24 cellular contexts compared by ENCODE assay signal in genomic region chr2:232501331-232501771, GRCh38. TPM values are rescaled to one million over a fixed set of nuclear protein-coding genes. Genes with fewer than 3 reads are reported as not detected.
A peak's percentile ranks its signal among the peaks of the same experiment; 100 is the strongest.
DNase-seq lines count a peak whose midpoint lies in the region; ATAC-seq, FAIRE-seq and TF ChIP-seq lines count a peak whose summit lies in the region.
"Had no signal": no experiment of that assay in that cellular context is flagged by ENCODE, and none has a peak within 500 bp of the region (broad histone marks: within the 10 kb centered on the region; RNA-seq: fewer than 3 reads in every experiment).

No MANE protein-coding gene starts in this region.

- POLR2A ChIA-PET in H1 (lab: Charles Lee; ENCODE audit: partially characterized antibody), result interaction anchor here (0.9 to 1.6 kb wide), 3 partner anchors 11 to 30 kb away, joined by 3 to 5 read pairs (median 4); partner anchors contain the start of gene PRSS56

- H3K27ac ChIP-seq in H1 (ENCODE audit: low read depth, low read length), result no peak overlapping the region
- peak overlapping the region; percentile 85 to 97 for H3K27ac ChIP-seq in ovary
- H3K27ac ChIP-seq: PC-9, RWPE1 had no signal

- 0 out of 2 replicates have a peak overlapping the region, but pooled peaks have one; percentile 39 for H2AK5ac ChIP-seq in H1 (ENCODE audit: low read depth, low read length)

- no peaks in the 10 kb centered on the region for H3K9me3 Mint-ChIP-seq in Calu3 (ENCODE audit: low read depth, unreplicated experiment)

- H3K36me3 Mint-ChIP-seq in Calu3 (ENCODE audit: insufficient read depth, unreplicated experiment), result no peaks in the 10 kb centered on the region
- H3K36me3 Mint-ChIP-seq: CD14-positive monocyte had no signal

- no peak overlapping the region for H4K8ac ChIP-seq in H1 (ENCODE audit: extremely low read depth, insufficient read depth, low read length)

- BruUV-seq in Calu3 (replicated peaks; lab: Mats Ljungman, UMichigan), result no TSS peak

- H3K27me3 Mint-ChIP-seq in Calu3 (ENCODE audit: unreplicated experiment), result peaks cover 74% of the 10 kb centered on the region

- H4K91ac ChIP-seq in H1 (replicated peaks; ENCODE audit: insufficient read length, low read length), result no peak overlapping the region

- H3K79me2 ChIP-seq in H1 (ENCODE audit: control insufficient read depth in 1 of 2, insufficient read depth in 2 of 2, low read length in 2 of 2), result no peaks in the 10 kb centered on the region

- no peak overlapping the region for H3K4ac ChIP-seq in H1 (replicated peaks; ENCODE audit: insufficient read length, low read depth, low read length)

- H2BK20ac ChIP-seq in H1 (ENCODE audit: low read length), result no peak overlapping the region

- H2BK5ac ChIP-seq in H1 (ENCODE audit: low read depth, low read length), result no peak overlapping the region

- peaks cover 0 to 2% of the 10 kb centered on the region in 2 experiments for H4K20me1 ChIP-seq in H1 (replicated peaks in 1 of 2; ENCODE audit: control insufficient read depth in 1 of 2, insufficient read depth in 2 of 2, low read length in 2 of 2)

- peak overlapping the region in 1 of 2 experiments; percentile 100; a peak in 2 of 4 replicates for H3K4me2 ChIP-seq in H1 (ENCODE audit: insufficient read depth in 1 of 2, low read depth in 2 of 2, low read length in 2 of 2)
- H3K4me2 ChIP-seq: PC-9 had no signal

- H3K4me3 ChIP-seq in H1 (ENCODE audit: extremely low read depth in 1 of 4, insufficient read depth in 2 of 4, low read depth in 3 of 4, low read length in 4 of 4) (no peak overlapping the region), ovary (no peak overlapping the region)
- H3K4me3 ChIP-seq: PC-9 had no signal

- no peak for TF ChIP-seq RAD21 in H1 (IDR thresholded peaks at IDR 0.05 in 1 of 2, conservative IDR thresholded peaks at IDR 0.05 in 1 of 2; ENCODE audit: low read depth in 2 of 2, low read length in 2 of 2)

- H3K9ac ChIP-seq in H1 (replicated peaks in 1 of 4; ENCODE audit: extremely low read depth in 1 of 4, low read depth in 3 of 4, low read length in 3 of 4), result no peak overlapping the region

- H3K4me1 ChIP-seq in H1 (replicated peaks in 1 of 4; ENCODE audit: control insufficient read depth in 3 of 4, insufficient read depth in 4 of 4, low read length in 3 of 4) (peaks cover 0 to 35% (median 16%) of the 10 kb centered on the region in 4 experiments; a peak in 6 of 7 replicates), ovary (ENCODE audit: insufficient read depth) (peaks cover 16% of the 10 kb centered on the region)

- no peak for FAIRE-seq in H1 (lab: Jason Lieb, UNC)

- no peak overlapping the region for H3K4me3 Mint-ChIP-seq in Calu3 (ENCODE audit: low read depth, unreplicated experiment)

- DNase-seq in left ventricle myocardium superior (no peak), Right ventricle myocardium inferior (ENCODE audit: missing footprints) (no peak), H1 (ENCODE audit: low read depth in 1 of 2, low spot score in 2 of 2) (no peak), ovary (peak; percentile 67 to 87 (median 82)), Calu3 (no peak)
- no peak for DNase-seq in activated naive CD4-positive, alpha-beta T cell (lab: John Stamatoyannopoulos, UW)
- no peak for DNase-seq in stimulated activated CD4-positive, alpha-beta T cell treated with anti-CD3 and anti-CD28 coated beads, Interleukin-4, amount 100 ng/mL, for 4 hours
- DNase-seq: 8988T, DMS 273 treated with DMSO at 0.1 percent for 48 hours, DND-41, MM.1S, NCI-H1092, NCI-H1436 treated with DMSO at 0.1 percent for 48 hours, NCI-H2029 treated with DMSO at 0.1 percent for 48 hours, NCI-H2171, NCI-H446, NCI-H774, PC-9 had no signal

- no peak overlapping the region for H2BK12ac ChIP-seq in H1 (ENCODE audit: low read depth, low read length)

- TF ChIP-seq POLR2A in H1 (IDR thresholded peaks at IDR 0.05; ENCODE audit: control extremely low read depth in 1 of 2, low read depth in 2 of 2, low read length in 2 of 2), result no peak
- TF ChIP-seq POLR2A in ovary (IDR thresholded peaks at IDR 0.05), result no peak

- H3K23me2 ChIP-seq in H1 (ENCODE audit: low read depth, low read length), result peaks cover 12% of the 10 kb centered on the region

- H3K14ac ChIP-seq in H1 (ENCODE audit: insufficient read length), result no peak overlapping the region

- H3K18ac ChIP-seq in H1 (ENCODE audit: extremely low read depth, low read length), result no peak overlapping the region

- H3K9me3 ChIP-seq in H1 (ENCODE audit: insufficient read depth in 2 of 2, low read depth in 1 of 2, low read length in 1 of 2) (no peaks in the 10 kb centered on the region), ovary (no peaks in the 10 kb centered on the region)

- peaks cover 15 to 40% (median 38%) of the 10 kb centered on the region in 4 experiments for H3K27me3 ChIP-seq in H1 (replicated peaks in 1 of 4; ENCODE audit: control insufficient read depth in 3 of 4, extremely low read depth in 1 of 4, insufficient read depth in 3 of 4, low read length in 3 of 4)
- H3K27me3 ChIP-seq in ovary, result no peaks in the 10 kb centered on the region

- H4K5ac ChIP-seq in H1 (ENCODE audit: insufficient read length, low read depth, low read length), result no peak overlapping the region

- no peak overlapping the region for H2AFZ ChIP-seq in H1 (ENCODE audit: low read length)
- H2AFZ ChIP-seq: PC-9 had no signal

- WGBS in H1 (ENCODE audit: extremely low coverage in 1 of 2, insufficient coverage in 1 of 2, insufficient read length in 1 of 2, insufficient replicate concordance in 2 of 2, low coverage in 1 of 2, low lambda C conversion rate in 2 of 2, missing lambda C conversion rate in 1 of 2), 2 experiments, result 80% methylated on average over 7 of the region's 9 CpGs; no CpG with 5 or more reads in 1 of the 2 experiments
- 7 to 28% (median 8%) methylated on average over 9 of the region's 9 CpGs for WGBS in ovary, 3 donors

- H2BK15ac ChIP-seq in H1 (ENCODE audit: low read length), result no peak overlapping the region

- no peak overlapping the region for H2BK120ac ChIP-seq in H1 (replicated peaks; ENCODE audit: low read depth, low read length)

- H3K79me1 ChIP-seq in H1 (ENCODE audit: low read depth, low read length), result no peaks in the 10 kb centered on the region

- H3K27ac Mint-ChIP-seq in Calu3 (ENCODE audit: unreplicated experiment), result no peak overlapping the region
- H3K27ac Mint-ChIP-seq: CD14-positive monocyte had no signal

- TF ChIP-seq EP300 in H1 (IDR thresholded peaks at IDR 0.05; ENCODE audit: borderline replicate concordance in 1 of 2, low read depth in 2 of 2, low read length in 2 of 2) (no peak), ovary (IDR thresholded peaks at IDR 0.05) (no peak)

- no peaks in the 10 kb centered on the region for H3K4me1 Mint-ChIP-seq in Calu3 (ENCODE audit: low read depth, unreplicated experiment)

- CTCF ChIA-PET in H1 (lab: Charles Lee; ENCODE audit: partially characterized antibody) (interaction anchor here (0.6 to 2.9 kb wide), 11 partner anchors 10 to 130 kb away, joined by 3 to 13 read pairs (median 4); no protein-coding TSS in a partner anchor), Calu3 (lab: Charles Lee) (no interaction called here)

- no peak overlapping the region for H3K56ac ChIP-seq in H1 (replicated peaks; ENCODE audit: insufficient read length, low read depth, low read length)

- ATAC-seq in left ventricle myocardium superior (peak; percentile 14), Right ventricle myocardium inferior (no peak), GM18861 (IDR thresholded peaks at IDR 0.05; ENCODE audit: unreplicated experiment) (no peak)

- H3K36me3 ChIP-seq in H1 (ENCODE audit: control insufficient read depth in 2 of 4, insufficient read depth in 4 of 4, low read length in 3 of 4) (no peaks in the 10 kb centered on the region), ovary (no peaks in the 10 kb centered on the region)

- intact Hi-C loops in left ventricle myocardium superior (cut with micrococcal nuclease) (no loop called here), Right ventricle myocardium inferior (cut with DNase I) (no loop called here), ovary (cut with DNase I) (no loop called here), Calu3 (cut with micrococcal nuclease; ENCODE audit: unreplicated experiment) (no loop called here)

- TF ChIP-seq CTCF in H1 (IDR thresholded peaks at IDR 0.05; ENCODE audit: control extremely low read depth in 1 of 3, insufficient read depth in 1 of 3, low read depth in 1 of 3, low read length in 3 of 3) (no peak), ovary (IDR thresholded peaks at IDR 0.05) (no peak), Calu3 (IDR thresholded peaks at IDR 0.05; ENCODE audit: unreplicated experiment) (no peak)

- H3K23ac ChIP-seq in H1 (ENCODE audit: insufficient read length), result no peak overlapping the region

RNA-seq across cellular contexts. Expression of gene ECEL1, which starts 13.7 kb away (rescaled TPM):
- total RNA-seq in left ventricle myocardium superior, result 0.37 TPM
- not detected for total RNA-seq in Right ventricle myocardium inferior
- total RNA-seq in H1 (2021; fragmentation: NEBNext Ultra II Directional; extraction: Animal tissue kit (Norgen Biotek cat#: 25700)), result 6.5 and 7.7 TPM in 2 replicates
- polyA plus RNA-seq in H1 (2011; rRNA removed), result 20.2 and 27.9 TPM in 2 replicates
- polyA plus RNA-seq in H1 (2011; cell fraction: cytosol; rRNA removed), result 18.1 TPM
- polyA plus RNA-seq in H1 (2011; cell fraction: nucleus; rRNA removed), result 86.7 TPM
- polyA plus RNA-seq in H1 (2012, experiment 1 of 2), result 5.2 to 12.4 TPM (median 10.2 TPM) in 4 replicates
- 9.9 TPM for polyA plus RNA-seq in H1 (2012, experiment 2 of 2)
- polyA plus RNA-seq in H1 (2013, experiment 1 of 2), result 8.7 TPM
- polyA plus RNA-seq in H1 (2013, experiment 2 of 2), result 7.6 TPM
- 7.0 and 9.2 TPM in 2 replicates for polyA minus RNA-seq in H1 (2011; rRNA and poly(A)+ RNA removed)
- polyA minus RNA-seq in H1 (2011; cell fraction: cytosol; rRNA and poly(A)+ RNA removed), result 7.3 TPM
- 11.7 TPM for polyA minus RNA-seq in H1 (2011; cell fraction: nucleus; rRNA and poly(A)+ RNA removed)
- total RNA-seq in ovary, result 100 to 1,000 TPM in 2 of 7 donors, 10 to 100 TPM in 5; 34.8 to 251 (median 48.8) TPM
- 10 to 100 TPM in 1 of 2 donors, 1 to 10 TPM in 1; 2.4 to 41.9 TPM for polyA plus RNA-seq in ovary
- not detected in 2 replicates for total RNA-seq in Calu3 (2022)
- total RNA-seq: LHCN-M2, PC-9 had no signal
- polyA plus RNA-seq: AG04450, CD14-positive monocyte had no signal

RNA-seq across cellular contexts. Expression of gene PRSS56, which starts 18.8 kb away (rescaled TPM):
- total RNA-seq in left ventricle myocardium superior, result 0.15 TPM
- total RNA-seq in Right ventricle myocardium inferior, result 0.11 TPM
- not detected in 2 replicates for total RNA-seq in H1 (2021; fragmentation: NEBNext Ultra II Directional; extraction: Animal tissue kit (Norgen Biotek cat#: 25700))
- 0.03 and 0.11 TPM in 2 replicates for polyA plus RNA-seq in H1 (2011; rRNA removed)
- polyA plus RNA-seq in H1 (2011; cell fraction: cytosol; rRNA removed), result 0.09 TPM
- 0.14 TPM for polyA plus RNA-seq in H1 (2011; cell fraction: nucleus; rRNA removed)
- polyA plus RNA-seq in H1 (2012, experiment 1 of 2), result 0.17 TPM in 1 of 4 replicates, not detected in the others
- polyA plus RNA-seq in H1 (2012, experiment 2 of 2), result not detected
- not detected for polyA plus RNA-seq in H1 (2013, experiment 1 of 2)
- not detected for polyA plus RNA-seq in H1 (2013, experiment 2 of 2)
- polyA minus RNA-seq in H1 (2011; rRNA and poly(A)+ RNA removed), result not detected in 2 replicates
- not detected for polyA minus RNA-seq in H1 (2011; cell fraction: cytosol; rRNA and poly(A)+ RNA removed)
- polyA minus RNA-seq in H1 (2011; cell fraction: nucleus; rRNA and poly(A)+ RNA removed), result not detected
- total RNA-seq in ovary, result under 1 TPM in 2 of 7 donors, not detected in 5; 0.27 to 0.35 TPM
- polyA plus RNA-seq in ovary, result not detected
- total RNA-seq in Calu3 (2022), result not detected in 2 replicates
- total RNA-seq: G401, PC-9 had no signal
- polyA plus RNA-seq: AG04450, CD14-positive monocyte had no signal

RNA-seq across cellular contexts. Expression of gene CHRND, which starts 24.6 kb away (rescaled TPM):
- total RNA-seq in left ventricle myocardium superior, result not detected
- total RNA-seq in Right ventricle myocardium inferior, result not detected
- total RNA-seq in H1 (2021; fragmentation: NEBNext Ultra II Directional; extraction: Animal tissue kit (Norgen Biotek cat#: 25700)), result not detected in 2 replicates
- polyA plus RNA-seq in H1 (2011; rRNA removed), result 0.11 and 0.24 TPM in 2 replicates
- polyA plus RNA-seq in H1 (2011; cell fraction: cytosol; rRNA removed), result 0.21 TPM
- 0.40 TPM for polyA plus RNA-seq in H1 (2011; cell fraction: nucleus; rRNA removed)
- polyA plus RNA-seq in H1 (2012, experiment 1 of 2), result 0.09 to 0.27 TPM (median 0.13 TPM) in 3 of 4 replicates, not detected in the other
- 0.35 TPM for polyA plus RNA-seq in H1 (2012, experiment 2 of 2)
- polyA plus RNA-seq in H1 (2013, experiment 1 of 2), result 0.12 TPM
- 0.11 TPM for polyA plus RNA-seq in H1 (2013, experiment 2 of 2)
- 0.06 TPM in 1 of 2 replicates, not detected in the other for polyA minus RNA-seq in H1 (2011; rRNA and poly(A)+ RNA removed)
- polyA minus RNA-seq in H1 (2011; cell fraction: cytosol; rRNA and poly(A)+ RNA removed), result not detected
- polyA minus RNA-seq in H1 (2011; cell fraction: nucleus; rRNA and poly(A)+ RNA removed), result not detected
- total RNA-seq in ovary, result under 1 TPM in 2 of 7 donors, not detected in 5; 0.28 to 0.40 TPM
- not detected for polyA plus RNA-seq in ovary
- not detected in 2 replicates for total RNA-seq in Calu3 (2022)
- total RNA-seq: G401, PC-9 had no signal
- polyA plus RNA-seq: AG04450, CD14-positive monocyte had no signal

RNA-seq across cellular contexts. Expression of gene CHRNG, which starts 38.1 kb away (rescaled TPM):
- total RNA-seq in left ventricle myocardium superior (not detected), Right ventricle myocardium inferior (not detected), ovary (not detected), Calu3 (2022) (not detected in 2 replicates)
- total RNA-seq in H1 (2021; fragmentation: NEBNext Ultra II Directional; extraction: Animal tissue kit (Norgen Biotek cat#: 25700)), result not detected in 2 replicates
- polyA plus RNA-seq in H1 (2011; rRNA removed) (0.05 TPM in 2 replicates), ovary (not detected)
- 0.08 TPM for polyA plus RNA-seq in H1 (2011; cell fraction: cytosol; rRNA removed)
- 0.14 TPM for polyA plus RNA-seq in H1 (2011; cell fraction: nucleus; rRNA removed)
- 0.09 to 0.12 TPM in 2 of 4 replicates, not detected in the others for polyA plus RNA-seq in H1 (2012, experiment 1 of 2)
- polyA plus RNA-seq in H1 (2012, experiment 2 of 2), result not detected
- 0.02 TPM for polyA plus RNA-seq in H1 (2013, experiment 1 of 2)
- not detected for polyA plus RNA-seq in H1 (2013, experiment 2 of 2)
- polyA minus RNA-seq in H1 (2011; rRNA and poly(A)+ RNA removed), result not detected in 2 replicates
- not detected for polyA minus RNA-seq in H1 (2011; cell fraction: cytosol; rRNA and poly(A)+ RNA removed)
- polyA minus RNA-seq in H1 (2011; cell fraction: nucleus; rRNA and poly(A)+ RNA removed), result not detected
- total RNA-seq: G401, PC-9 had no signal
- polyA plus RNA-seq: AG04450, CD14-positive monocyte had no signal

RNA-seq across cellular contexts. Expression of gene ALPI, which starts 45.4 kb away (rescaled TPM):
- total RNA-seq in left ventricle myocardium superior (not detected), Right ventricle myocardium inferior (not detected), ovary (under 1 TPM in 1 of 7 donors, not detected in 6; 0.72 TPM), Calu3 (2022) (not detected in 2 replicates)
- total RNA-seq in H1 (2021; fragmentation: NEBNext Ultra II Directional; extraction: Animal tissue kit (Norgen Biotek cat#: 25700)), result not detected in 2 replicates
- polyA plus RNA-seq in H1 (2011; rRNA removed) (not detected in 2 replicates), ovary (not detected)
- polyA plus RNA-seq in H1 (2011; cell fraction: cytosol; rRNA removed), result not detected
- not detected for polyA plus RNA-seq in H1 (2011; cell fraction: nucleus; rRNA removed)
- polyA plus RNA-seq in H1 (2012, experiment 1 of 2), result not detected in 4 replicates
- not detected for polyA plus RNA-seq in H1 (2012, experiment 2 of 2)
- not detected for polyA plus RNA-seq in H1 (2013, experiment 1 of 2)
- not detected for polyA plus RNA-seq in H1 (2013, experiment 2 of 2)
- not detected in 2 replicates for polyA minus RNA-seq in H1 (2011; rRNA and poly(A)+ RNA removed)
- polyA minus RNA-seq in H1 (2011; cell fraction: cytosol; rRNA and poly(A)+ RNA removed), result not detected
- polyA minus RNA-seq in H1 (2011; cell fraction: nucleus; rRNA and poly(A)+ RNA removed), result not detected
- total RNA-seq: G401, LHCN-M2, PC-9 had no signal
- polyA plus RNA-seq: AG04450, CD14-positive monocyte had no signal

Comparison
In these comparisons a context has a peak if more than half of its experiments do, and no peak if none do; other contexts are left out.
1. DNase-seq: peak in ovary (5 of 5); none in left ventricle myocardium superior (single experiment), Right ventricle myocardium inferior (single experiment), H1 (0 of 2), activated naive CD4-positive, alpha-beta T cell (0 of 4), Calu3 (single experiment) and stimulated activated CD4-positive, alpha-beta T cell treated with anti-CD3 and anti-CD28 coated beads, Interleukin-4, amount 100 ng/mL, for 4 hours (0 of 2).